Comparison of ENCODE assay signal across 8 cellular contexts in the genomic region with DNA sequence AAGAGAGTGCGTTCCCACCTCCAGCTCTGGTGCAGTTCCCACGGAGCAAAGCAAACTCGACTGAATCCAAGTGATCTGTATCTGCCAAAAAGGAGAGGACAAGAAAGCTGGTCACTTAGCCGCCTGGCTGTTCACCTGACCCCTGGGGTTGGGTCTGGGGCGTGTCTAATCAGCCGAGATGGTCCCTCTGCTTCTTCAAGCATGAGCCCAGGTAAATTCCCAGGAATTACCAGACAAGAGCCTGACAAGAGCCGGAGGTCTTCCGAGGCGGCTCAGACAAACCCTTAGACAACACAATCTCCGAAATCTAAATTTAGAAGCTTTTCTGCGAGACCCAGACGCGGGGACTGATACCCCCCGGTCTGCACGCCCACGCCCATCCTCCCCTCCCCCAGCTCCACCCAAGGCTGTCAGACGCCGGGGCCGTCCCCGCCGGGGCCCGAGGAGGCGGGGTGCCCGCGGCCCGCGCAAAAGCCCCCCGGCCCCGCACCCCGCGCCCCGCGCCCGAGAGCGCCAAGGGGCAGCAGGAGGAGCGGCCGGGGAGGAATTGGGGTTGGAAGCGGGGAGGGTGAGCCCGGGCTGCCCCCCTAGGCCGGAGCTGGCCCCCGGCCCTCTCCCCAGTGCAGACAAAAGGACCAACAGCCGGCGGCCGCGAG. TPM values are rescaled to one million over a fixed set of nuclear protein-coding genes. Genes with fewer than 3 reads are reported as not detected.
A peak's percentile ranks its signal among the peaks of the same experiment; 100 is the strongest.
DNase-seq lines count a peak whose midpoint lies in the region; ATAC-seq and TF ChIP-seq lines count a peak whose summit lies in the region.

No MANE protein-coding gene starts in this region.

- intact Hi-C loops in CD8-positive, alpha-beta T cell (cut with DNase I, micrococcal nuclease) = loop anchor here (1.0 to 10.0 kb wide), 6 partner anchors 38 to 1359 kb away; a partner anchor contains a TSS
- intact Hi-C loops in right lobe of liver (cut with DNase I) = no loop called here

- no peaks in the 10 kb centered on the region for H3K27me3 ChIP-seq in CD8-positive, alpha-beta T cell (ENCODE audit: insufficient read depth, low read length)
- H3K27me3 ChIP-seq in right lobe of liver = no peaks in the 10 kb centered on the region

- H3K27ac Mint-ChIP-seq in CD8-positive, alpha-beta T cell = peak overlapping the region; percentile 88

- WGBS in right lobe of liver (ENCODE audit: insufficient coverage, low coverage, low lambda C conversion rate, missing lambda C conversion rate) = under 1% methylated on average over 29 of the region's 45 CpGs

- H3K4me1 ChIP-seq in CD8-positive, alpha-beta T cell (ENCODE audit: insufficient read depth, low read length) = peaks cover 39% of the 10 kb centered on the region
- peaks cover 0 to 9% (median 0%) of the 10 kb centered on the region in 4 donors for H3K4me1 ChIP-seq in right lobe of liver

- H3K9me3 Mint-ChIP-seq in CD8-positive, alpha-beta T cell = no peaks in the 10 kb centered on the region

- peaks cover 54% of the 10 kb centered on the region for H3K4me1 Mint-ChIP-seq in CD8-positive, alpha-beta T cell (ENCODE audit: low read depth)

- H3K27ac ChIP-seq in CD8-positive, alpha-beta T cell (ENCODE audit: low read depth, low read length) = peak overlapping the region; percentile 47
- H3K27ac ChIP-seq in right lobe of liver = peak overlapping the region; percentile 57 to 76 (median 69)

- POLR2A ChIA-PET in CD8-positive, alpha-beta T cell (lab: Charles Lee) = interaction anchor here (0.9 to 5.9 kb wide), 8 partner anchors 11 to 89 kb away, joined by 3 to 65 read pairs (median 5); a partner anchor contains a TSS

- H3K36me3 Mint-ChIP-seq in CD8-positive, alpha-beta T cell = peaks cover 19% of the 10 kb centered on the region

- CTCF ChIA-PET in CD8-positive, alpha-beta T cell (lab: Charles Lee) = interaction anchor here (1.0 to 6.3 kb wide), 20 partner anchors 9 to 149 kb away, joined by 3 to 69 read pairs (median 6); a partner anchor contains a TSS

- TF ChIP-seq CTCF in CD8-positive, alpha-beta T cell (IDR thresholded peaks at IDR 0.05) = no peak
- TF ChIP-seq CTCF in right lobe of liver (IDR thresholded peaks at IDR 0.05) = peak in 2 of 4 donors; percentile 38 to 39

- peak; percentile 13 for ATAC-seq in CD8-positive, alpha-beta T cell
- ATAC-seq in GM21423 (IDR thresholded peaks at IDR 0.05; ENCODE audit: unreplicated experiment) (peak; percentile 35), right lobe of liver (peak; percentile 27 to 46 (median 32))
- peak; percentile 30 to 39 for ATAC-seq in activated CD4-positive, CD25-positive, alpha-beta regulatory T cell treated with anti-CD3 and anti-CD28 coated beads, Interleukin-2, amount 50 U/mL, for 24 hours

- H3K9me3 ChIP-seq in CD8-positive, alpha-beta T cell (ENCODE audit: low read length) = no peaks in the 10 kb centered on the region
- no peaks in the 10 kb centered on the region for H3K9me3 ChIP-seq in right lobe of liver

- H3K36me3 ChIP-seq in CD8-positive, alpha-beta T cell (ENCODE audit: insufficient read depth, low read length) = no peaks in the 10 kb centered on the region
- H3K36me3 ChIP-seq in right lobe of liver = peaks cover 0 to 3% (median 0%) of the 10 kb centered on the region in 4 donors

- no peaks in the 10 kb centered on the region for H3K27me3 Mint-ChIP-seq in CD8-positive, alpha-beta T cell (ENCODE audit: low read depth)

- TF ChIP-seq POLR2A in right lobe of liver (IDR thresholded peaks at IDR 0.05) = no peak

- DNase-seq in CD8-positive, alpha-beta T cell = peak; percentile 6 to 63 (median 53)
- peak; percentile 39 for DNase-seq in HuH-7.5 (ENCODE audit: low spot score)
- DNase-seq in cerebellum (ENCODE audit: low spot score) = peak; percentile 53
- peak in 2 of 3 donors; percentile 54 to 62 for DNase-seq in right lobe of liver
- peak in 2 of 3 experiments; percentile 47 to 52 for DNase-seq in stimulated activated CD4-positive, alpha-beta T cell treated with anti-CD3 and anti-CD28 coated beads, TNF-alpha, amount 100 ng/mL, for 4 hours (ENCODE audit: low read depth in 3 of 3)
- no peak for DNase-seq in NOMO-1 treated with DMSO at 0.1 percent for 48 hours (lab: John Stamatoyannopoulos, UW; ENCODE audit: unreplicated experiment)

- H3K4me3 ChIP-seq in CD8-positive, alpha-beta T cell (ENCODE audit: low read depth, low read length) = peak overlapping the region; percentile 80
- peak overlapping the region; percentile 81 to 95 (median 92) for H3K4me3 ChIP-seq in right lobe of liver

- peak overlapping the region; percentile 84 for H3K4me3 Mint-ChIP-seq in CD8-positive, alpha-beta T cell

RNA-seq across cellular contexts. Expression of a gene that starts 0.7 kb away (rescaled TPM):
- total RNA-seq in CD8-positive, alpha-beta T cell = 10 to 100 TPM in 1 of 2 experiments, 1 to 10 TPM in 1; 8.4 to 10.1 TPM
- total RNA-seq in cerebellum (22.2 TPM), right lobe of liver (1 to 10 TPM; 1.3 to 3.8 (median 1.7) TPM)

RNA-seq across cellular contexts. Expression of a gene that starts 12.0 kb away (rescaled TPM):
- 100 to 1,000 TPM; 460 to 476 TPM for total RNA-seq in CD8-positive, alpha-beta T cell
- total RNA-seq in cerebellum = 134 TPM
- total RNA-seq in right lobe of liver = 10 to 100 TPM; 44.7 to 73.4 (median 65.5) TPM

RNA-seq across cellular contexts. Expression of a gene that starts 37.5 kb away (rescaled TPM):
- total RNA-seq in CD8-positive, alpha-beta T cell = 10 to 100 TPM; 64.9 to 67.4 TPM
- total RNA-seq in cerebellum (13.2 TPM), right lobe of liver (10 to 100 TPM in 3 of 6 experiments, 1 to 10 TPM in 3; 9.2 to 11.9 (median 10.3) TPM)

Comparison
In these comparisons a context has a peak if more than half of its experiments do, and no peak if none do; other contexts are left out.
1. intact Hi-C loops: an anchor here in CD8-positive, alpha-beta T cell (1.0 to 10.0 kb wide); none called in right lobe of liver.